ENCODE assay signal across 23 cellular contexts in genomic region chr18:46767217-46767616, GRCh38. TPM values are rescaled to one million over a fixed set of nuclear protein-coding genes. Genes with fewer than 3 reads are reported as not detected.
"Had no signal": no experiment of that assay in that cellular context is flagged by ENCODE, and none has a peak within 500 bp of the region (broad histone marks: within the 10 kb centered on the region; RNA-seq: fewer than 3 reads in every experiment).

No MANE protein-coding gene starts in this region.

- ATAC-seq: activated T-helper 17 cell treated with anti-CD3 and anti-CD28 coated beads, Interleukin-2, amount 50 U/mL, for 72 hours; Right ventricle myocardium inferior had no signal

- H3K36me3 Mint-ChIP-seq: activated CD4-positive, alpha-beta memory T cell treated with anti-CD3 and anti-CD28 coated beads for 36 hours; activated naive CD8-positive, alpha-beta T cell; brain had no signal

- H3K4me3 Mint-ChIP-seq: activated CD4-positive, alpha-beta memory T cell treated with anti-CD3 and anti-CD28 coated beads for 36 hours; activated CD4-positive, alpha-beta T cell treated with anti-CD3 and anti-CD28 coated beads, Interleukin-2, amount 10 ng/mL, durations not matched to agents 7 days and 5 days; activated naive CD4-positive, alpha-beta T cell treated with anti-CD3 and anti-CD28 coated beads for 36 hours; activated naive CD8-positive, alpha-beta T cell; activated T-helper 17 cell treated with anti-CD3 and anti-CD28 coated beads, Interleukin-2, amount 50 U/mL, for 72 hours; brain; central memory CD8-positive, alpha-beta T cell; T-helper 1 cell treated with Interleukin-12 subunit alpha and Interleukin-12 subunit beta and Interleukin-4 antibody, amounts not matched to agents 30 μg/mL and 1 μg/mL, for 36 hours had no signal

- H3K27ac Mint-ChIP-seq: activated CD4-positive, alpha-beta memory T cell treated with anti-CD3 and anti-CD28 coated beads for 36 hours; activated CD4-positive, alpha-beta T cell treated with anti-CD3 and anti-CD28 coated beads, Interleukin-2, amount 10 ng/mL, durations not matched to agents 7 days and 5 days; activated naive CD4-positive, alpha-beta T cell treated with anti-CD3 and anti-CD28 coated beads for 36 hours; activated naive CD8-positive, alpha-beta T cell; activated T-helper 17 cell treated with anti-CD3 and anti-CD28 coated beads, Interleukin-2, amount 50 U/mL, for 72 hours; T-helper 1 cell treated with Interleukin-12 subunit alpha and Interleukin-12 subunit beta and Interleukin-4 antibody, amounts not matched to agents 30 μg/mL and 1 μg/mL, for 36 hours had no signal

- DNase-seq: activated CD4-positive, alpha-beta memory T cell treated with anti-CD3 and anti-CD28 coated beads for 36 hours; activated CD4-positive, alpha-beta T cell treated with anti-CD3 and anti-CD28 coated beads, Interleukin-2, amount 10 ng/mL, durations not matched to agents 7 days and 5 days; activated CD4-positive, CD25-positive, alpha-beta regulatory T cell; activated CD8-positive, alpha-beta memory T cell treated with anti-CD3 and anti-CD28 coated beads for 24 hours; activated gamma-delta T cell; activated naive CD4-positive, alpha-beta T cell treated with anti-CD3 and anti-CD28 coated beads for 36 hours; activated T-cell treated with anti-CD3 and anti-CD28 coated beads for 4 hours; activated T-cell treated with anti-CD3 and anti-CD28 coated beads, Interleukin-2, amount 50 U/mL, for 48 hours; amygdala; KG1; MM.1S; NCI-H1105; NCI-H146; NCI-H187 treated with DMSO at 0.1 percent for 48 hours; NCI-H2081 treated with DMSO at 0.1 percent for 48 hours; NCI-H446; NCI-H524 had no signal

- H3K9me3 Mint-ChIP-seq: activated CD4-positive, alpha-beta memory T cell treated with anti-CD3 and anti-CD28 coated beads for 36 hours; activated CD4-positive, alpha-beta T cell treated with anti-CD3 and anti-CD28 coated beads, Interleukin-2, amount 10 ng/mL, durations not matched to agents 7 days and 5 days; activated naive CD4-positive, alpha-beta T cell treated with anti-CD3 and anti-CD28 coated beads for 36 hours; activated T-helper 17 cell treated with anti-CD3 and anti-CD28 coated beads, Interleukin-2, amount 50 U/mL, for 72 hours; brain; central memory CD8-positive, alpha-beta T cell; T-helper 1 cell treated with Interleukin-12 subunit alpha and Interleukin-12 subunit beta and Interleukin-4 antibody, amounts not matched to agents 30 μg/mL and 1 μg/mL, for 36 hours had no signal

- H3K4me1 Mint-ChIP-seq: activated CD4-positive, alpha-beta T cell treated with anti-CD3 and anti-CD28 coated beads, Interleukin-2, amount 10 ng/mL, durations not matched to agents 7 days and 5 days; activated T-helper 17 cell treated with anti-CD3 and anti-CD28 coated beads, Interleukin-2, amount 50 U/mL, for 72 hours; central memory CD8-positive, alpha-beta T cell had no signal

RNA-seq across cellular contexts. Expression of gene ST8SIA5, which starts 10.4 kb away (rescaled TPM):
- total RNA-seq: activated CD4-positive, alpha-beta memory T cell treated with anti-CD3 and anti-CD28 coated beads for 36 hours; activated naive CD4-positive, alpha-beta T cell treated with anti-CD3 and anti-CD28 coated beads for 36 hours had no signal
